8 cellular contexts compared by ENCODE assay signal in genomic region chr1:46203738-46204405, GRCh38. TPM values are rescaled to one million over a fixed set of nuclear protein-coding genes. Genes with fewer than 3 reads are reported as not detected.
DNase-seq lines count a peak whose midpoint lies in the region; ATAC-seq and TF ChIP-seq lines count a peak whose summit lies in the region.

No MANE protein-coding gene starts in this region.

- 17% methylated on average over 14 of the region's 14 CpGs for WGBS in urinary bladder

- no peak overlapping the region for H3K27ac Mint-ChIP-seq in activated naive CD4-positive, alpha-beta T cell treated with anti-CD3 and anti-CD28 coated beads for 36 hours

- no peaks in the 10 kb centered on the region for H3K9me3 Mint-ChIP-seq in activated naive CD4-positive, alpha-beta T cell treated with anti-CD3 and anti-CD28 coated beads for 36 hours

- no peaks in the 10 kb centered on the region for H3K36me3 Mint-ChIP-seq in activated naive CD4-positive, alpha-beta T cell treated with anti-CD3 and anti-CD28 coated beads for 36 hours (ENCODE audit: low read depth)

- H3K4me3 ChIP-seq in urinary bladder (ENCODE audit: low read depth, low read length) (peak overlapping the region; percentile 80), mucosa of descending colon (no peak overlapping the region)

- H3K36me3 ChIP-seq in urinary bladder (ENCODE audit: insufficient read depth) (no peaks in the 10 kb centered on the region), mucosa of descending colon (ENCODE audit: low read depth) (no peaks in the 10 kb centered on the region)

- no peaks in the 10 kb centered on the region for H3K27me3 Mint-ChIP-seq in activated naive CD4-positive, alpha-beta T cell treated with anti-CD3 and anti-CD28 coated beads for 36 hours (ENCODE audit: low read depth)

- no peaks in the 10 kb centered on the region for H3K9me3 ChIP-seq in mucosa of descending colon

- TF ChIP-seq CTCF in mucosa of descending colon (IDR thresholded peaks at IDR 0.05): no peak

- DNase-seq in activated naive CD4-positive, alpha-beta T cell treated with anti-CD3 and anti-CD28 coated beads for 36 hours: no peak
- DNase-seq in activated naive CD4-positive, alpha-beta T cell treated with Interleukin-2 at 50 U/mL for 16 hours: no peak
- peak; percentile 22 for DNase-seq in dermis blood vessel endothelial cell
- peak; percentile 51 for DNase-seq in midbrain (lab: John Stamatoyannopoulos, UW)
- DNase-seq in mucosa of descending colon: no peak

- CTCF ChIA-PET in activated naive CD4-positive, alpha-beta T cell treated with anti-CD3 and anti-CD28 coated beads for 36 hours (lab: Charles Lee): interaction anchor here (1.3 to 1.4 kb wide), 2 partner anchors 20 to 44 kb away, joined by 3 to 5 read pairs; no protein-coding TSS in a partner anchor

- peak overlapping the region; percentile 80 for H3K4me3 Mint-ChIP-seq in activated naive CD4-positive, alpha-beta T cell treated with anti-CD3 and anti-CD28 coated beads for 36 hours

- intact Hi-C loops in activated naive CD4-positive, alpha-beta T cell treated with anti-CD3 and anti-CD28 coated beads for 36 hours (cut with micrococcal nuclease): no loop called here
- intact Hi-C loops in mucosa of descending colon (cut with DNase I, micrococcal nuclease): no loop called here

- H3K4me1 Mint-ChIP-seq in activated naive CD4-positive, alpha-beta T cell treated with anti-CD3 and anti-CD28 coated beads for 36 hours (ENCODE audit: low read depth): peaks cover 10% of the 10 kb centered on the region

- no peak overlapping the region for H3K27ac ChIP-seq in urinary bladder (ENCODE audit: low read depth)

- H3K4me1 ChIP-seq in urinary bladder (ENCODE audit: insufficient read depth) (peaks cover 3% of the 10 kb centered on the region), mucosa of descending colon (ENCODE audit: low read depth) (peaks cover 9% of the 10 kb centered on the region)

- ATAC-seq in GM21381 (IDR thresholded peaks at IDR 0.05; ENCODE audit: unreplicated experiment) (no peak), mucosa of descending colon (no peak), GM19455 (IDR thresholded peaks at IDR 0.05; ENCODE audit: unreplicated experiment) (no peak)

RNA-seq across cellular contexts. Expression of gene LURAP1, which starts 0.7 kb away (rescaled TPM):
- total RNA-seq in activated naive CD4-positive, alpha-beta T cell treated with anti-CD3 and anti-CD28 coated beads for 36 hours: under 1 TPM; 0.21 to 0.25 TPM
- total RNA-seq in dermis blood vessel endothelial cell: 1.8 and 2.2 TPM in 2 replicates
- 3.6 TPM for total RNA-seq in urinary bladder
- polyA plus RNA-seq in urinary bladder: 6.0 TPM
- total RNA-seq in mucosa of descending colon: 1 to 10 TPM in 2 of 3 donors, under 1 TPM in 1; 0.63 to 5.9 (median 1.6) TPM

RNA-seq across cellular contexts. Expression of gene POMGNT1, which starts 5.6 kb away (rescaled TPM):
- 10 to 100 TPM; 32.4 to 32.9 TPM for total RNA-seq in activated naive CD4-positive, alpha-beta T cell treated with anti-CD3 and anti-CD28 coated beads for 36 hours
- total RNA-seq in dermis blood vessel endothelial cell (42.4 and 52.3 TPM in 2 replicates), urinary bladder (20.0 TPM), mucosa of descending colon (10 to 100 TPM; 23.8 to 39.0 (median 38.4) TPM)
- polyA plus RNA-seq in urinary bladder: 41.0 TPM

RNA-seq across cellular contexts. Expression of gene P3R3URF, which starts 27.6 kb away (rescaled TPM):
- total RNA-seq in activated naive CD4-positive, alpha-beta T cell treated with anti-CD3 and anti-CD28 coated beads for 36 hours: not detected
- not detected in 2 replicates for total RNA-seq in dermis blood vessel endothelial cell
- total RNA-seq in urinary bladder: not detected
- polyA plus RNA-seq in urinary bladder: not detected
- total RNA-seq in mucosa of descending colon: not detected

RNA-seq across cellular contexts. Expression of gene TSPAN1, which starts 29.0 kb away (rescaled TPM):
- total RNA-seq in activated naive CD4-positive, alpha-beta T cell treated with anti-CD3 and anti-CD28 coated beads for 36 hours: not detected
- total RNA-seq in dermis blood vessel endothelial cell: 0.28 and 0.68 TPM in 2 replicates
- total RNA-seq in urinary bladder: 7.9 TPM
- 56.5 TPM for polyA plus RNA-seq in urinary bladder
- 1,000 to 10,000 TPM in 2 of 3 donors, 100 to 1,000 TPM in 1; 723 to 1,819 (median 1,586) TPM for total RNA-seq in mucosa of descending colon

RNA-seq across cellular contexts. Expression of gene RAD54L, which starts 43.7 kb away (rescaled TPM):
- 10 to 100 TPM; 83.9 to 88.0 TPM for total RNA-seq in activated naive CD4-positive, alpha-beta T cell treated with anti-CD3 and anti-CD28 coated beads for 36 hours
- total RNA-seq in dermis blood vessel endothelial cell: 2.0 and 11.2 TPM in 2 replicates
- 2.6 TPM for total RNA-seq in urinary bladder
- polyA plus RNA-seq in urinary bladder: 0.38 TPM
- 1 to 10 TPM; 3.0 to 8.0 (median 3.6) TPM for total RNA-seq in mucosa of descending colon

Comparison
In these comparisons a context has a peak if more than half of its experiments do, and no peak if none do; other contexts are left out.
1. DNase-seq: peak in dermis blood vessel endothelial cell (single experiment) and midbrain (single experiment); none in activated naive CD4-positive, alpha-beta T cell treated with anti-CD3 and anti-CD28 coated beads for 36 hours (single experiment), activated naive CD4-positive, alpha-beta T cell treated with Interleukin-2 at 50 U/mL for 16 hours (single experiment) and mucosa of descending colon (0 of 3).